Comparison of ENCODE assay signal across 9 cellular contexts in the genomic region with DNA sequence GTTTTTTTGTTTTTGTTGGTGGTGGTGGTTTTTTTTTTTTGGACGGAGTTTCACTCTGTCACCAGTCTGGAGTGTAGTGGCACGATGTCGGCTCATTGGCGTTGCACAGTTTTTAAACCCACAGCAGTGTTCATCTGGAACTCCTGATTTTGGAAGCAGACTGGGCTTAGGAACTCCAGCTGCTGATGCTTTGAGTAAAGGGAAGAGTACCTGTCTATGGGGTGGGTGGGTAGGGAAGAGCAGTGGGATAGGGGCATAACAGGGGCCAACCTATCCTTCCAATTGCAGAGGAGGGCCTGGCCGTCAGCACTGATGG. TPM values are rescaled to one million over a fixed set of nuclear protein-coding genes. Genes with fewer than 3 reads are reported as not detected.
DNase-seq lines count a peak whose midpoint lies in the region; ATAC-seq, FAIRE-seq and TF ChIP-seq lines count a peak whose summit lies in the region.
"Had no signal": no experiment of that assay in that cellular context is flagged by ENCODE, and none has a peak within 500 bp of the region (broad histone marks: within the 10 kb centered on the region; RNA-seq: fewer than 3 reads in every experiment).

No MANE protein-coding gene starts in this region.

- H3K4me3 ChIP-seq in A549 = no peak overlapping the region; the same call in 2 of the 3 replicates
- no peak overlapping the region; the same call in 1 of the 2 replicates for H3K4me3 ChIP-seq in GM23338
- H3K4me3 ChIP-seq in astrocyte of the spinal cord (ENCODE audit: low read depth, low read length) = peak overlapping the region; percentile 78

- no peaks in the 10 kb centered on the region for H3K9me2 ChIP-seq in GM23338 (ENCODE audit: insufficient read depth)

- H3K27me3 ChIP-seq in GM23338 (ENCODE audit: insufficient read depth) = peaks cover 70% of the 10 kb centered on the region

- H3K79me2 ChIP-seq in GM23338 (replicated peaks; ENCODE audit: insufficient read depth) = peaks cover 7% of the 10 kb centered on the region

- no peak for TF ChIP-seq RAD21 in A549 (conservative IDR thresholded peaks at IDR 0.05 in 1 of 2, IDR thresholded peaks at IDR 0.05 in 1 of 2)

- H4K20me1 ChIP-seq in GM23338 (replicated peaks; ENCODE audit: insufficient read depth) = peaks cover 7% of the 10 kb centered on the region; the same call in 1 of the 2 replicates

- DNase-seq in A549 (ENCODE audit: low read depth in 1 of 2, low spot score in 1 of 2) = no peak
- DNase-seq in GM23338 (ENCODE audit: low spot score) = no peak
- no peak for DNase-seq in astrocyte of the spinal cord (ENCODE audit: low read depth, low spot score)
- no peak for DNase-seq in naive B cell
- DNase-seq in activated gamma-delta T cell treated with Interleukin-2 at 50 U/mL for 16 hours = no peak
- DNase-seq in GOT3 (lab: John Stamatoyannopoulos, UW) = no peak
- no peak for DNase-seq in retina
- DNase-seq: EL had no signal

- H3K27me3 Mint-ChIP-seq in GM23338 (ENCODE audit: insufficient read depth, low read depth, poor library complexity) (peaks cover 59% of the 10 kb centered on the region), naive B cell (no peaks in the 10 kb centered on the region)

- POLR2A ChIA-PET in A549 (lab: Yijun Ruan, JAX) = no interaction called here

- no peaks in the 10 kb centered on the region; the same call in 1 of the 2 replicates for H3K36me3 ChIP-seq in GM23338 (ENCODE audit: insufficient read depth)

- H3K36me3 Mint-ChIP-seq in GM23338 (ENCODE audit: low read depth) = no peaks in the 10 kb centered on the region
- H3K36me3 Mint-ChIP-seq in naive B cell = no peaks in the 10 kb centered on the region

- no peaks in the 10 kb centered on the region for H3K9me3 ChIP-seq in A549

- WGBS in A549 (ENCODE audit: missing lambda C conversion rate) = 95% methylated on average over 5 of the region's 5 CpGs

- H3F3A ChIP-seq in GM23338 (replicated peaks; ENCODE audit: low read depth) = peaks cover 15% of the 10 kb centered on the region

- H3K27ac ChIP-seq in A549 = peak overlapping the region in 1 of 2 experiments; percentile 94; a peak in 4 of 6 replicates
- H3K27ac ChIP-seq in GM23338 (ENCODE audit: low read depth) = no peak overlapping the region

- H3K4me1 ChIP-seq in A549 (peaks cover 30% of the 10 kb centered on the region), GM23338 (ENCODE audit: insufficient read depth) (peaks cover 21% of the 10 kb centered on the region)

- H3K9me3 Mint-ChIP-seq in GM23338 (no peaks in the 10 kb centered on the region; the same call in 2 of the 3 replicates), naive B cell (peaks cover 0 to 2% (median 0%) of the 10 kb centered on the region in 7 donors)

- no peak for FAIRE-seq in A549 (lab: Jason Lieb, UNC)

- H2AFZ ChIP-seq in GM23338 = no peak overlapping the region

- no peak for TF ChIP-seq EP300 in A549 (IDR thresholded peaks at IDR 0.05)

- no peak for TF ChIP-seq CTCF in A549 (IDR thresholded peaks at IDR 0.05)
- no peak for TF ChIP-seq CTCF in GM23338 (conservative IDR thresholded peaks at IDR 0.05; ENCODE audit: low read depth in 2 of 2)
- no peak for TF ChIP-seq CTCF in astrocyte of the spinal cord (IDR thresholded peaks at IDR 0.05; ENCODE audit: low read depth, low read length)

- H3K4me2 ChIP-seq in A549 = peak overlapping the region; percentile 83
- H3K4me2 ChIP-seq in GM23338 = no peak overlapping the region

- TF ChIP-seq POLR2A in A549 (IDR thresholded peaks at IDR 0.05; ENCODE audit: low read length) = no peak

- H3K4me1 Mint-ChIP-seq in GM23338 (peaks cover 16% of the 10 kb centered on the region), naive B cell (peaks cover 45 to 68% (median 62%) of the 10 kb centered on the region in 3 donors)

- in situ Hi-C loops in astrocyte of the spinal cord (cut with HindIII; ENCODE audit: low sequenced_read_pairs) = no loop called here

- ATAC-seq in A549 (no peak), GM23338 (no peak), naive B cell (ENCODE audit: low read depth in 2 of 2) (no peak), GM19395 (IDR thresholded peaks at IDR 0.05; ENCODE audit: unreplicated experiment) (no peak)

- H3K4me3 Mint-ChIP-seq in GM23338 (peak overlapping the region; percentile 78; the same call in 1 of the 3 replicates), naive B cell (peak overlapping the region; percentile 88 to 95 (median 92))

- CTCF ChIA-PET in A549 (lab: Yijun Ruan, JAX) = no interaction called here

- no peak overlapping the region for H3K27ac Mint-ChIP-seq in GM23338
- peak overlapping the region in 4 of 6 donors; percentile 31 to 61 (median 52) for H3K27ac Mint-ChIP-seq in naive B cell

TF ChIP-seq in A549, 52 proteins besides CTCF, POLR2A, EP300 and RAD21:
- TF ChIP-seq JUNB (IDR thresholded peaks at IDR 0.05) (no peak), HOXB5 (CRISPR knock-in tag; IDR thresholded peaks at IDR 0.05) (no peak), NPAS2 (CRISPR knock-in tag; IDR thresholded peaks at IDR 0.05; ENCODE audit: borderline replicate concordance) (no peak), PHF8 (IDR thresholded peaks at IDR 0.05; ENCODE audit: borderline replicate concordance, low read depth) (no peak), FOSL2 (IDR thresholded peaks at IDR 0.05) (no peak), FOSL2 (CRISPR knock-in tag; IDR thresholded peaks at IDR 0.05) (no peak), RNF2 (IDR thresholded peaks at IDR 0.05; ENCODE audit: borderline replicate concordance, low read depth) (no peak), HEYL (CRISPR knock-in tag; IDR thresholded peaks at IDR 0.05) (no peak), CHD4 (IDR thresholded peaks at IDR 0.05; ENCODE audit: borderline replicate concordance) (no peak), SREBF2 (IDR thresholded peaks at IDR 0.05) (no peak), POLR2AphosphoS2 (conservative IDR thresholded peaks at IDR 0.05; ENCODE audit: low read length) (no peak), RFX5 (IDR thresholded peaks at IDR 0.05) (no peak), HDAC2 (IDR thresholded peaks at IDR 0.05) (no peak), HOXB13 (CRISPR knock-in tag; IDR thresholded peaks at IDR 0.05; ENCODE audit: low read depth) (no peak), CEBPB (IDR thresholded peaks at IDR 0.05) (no peak), TP53 (CRISPR knock-in tag; IDR thresholded peaks at IDR 0.05) (no peak), ESRRA (IDR thresholded peaks at IDR 0.05; ENCODE audit: borderline replicate concordance, low read length) (no peak)

TF ChIP-seq in GM23338, 12 proteins besides CTCF, POLR2A, EP300 and RAD21 (continues in another document):
- TF ChIP-seq EZH2 (IDR thresholded peaks at IDR 0.05; ENCODE audit: low read depth, unreplicated experiment) = no peak
- TF ChIP-seq POLR2AphosphoS5 (IDR thresholded peaks at IDR 0.05; ENCODE audit: low read depth) = no peak
- no peak for TF ChIP-seq NANOG (IDR thresholded peaks at IDR 0.05; ENCODE audit: borderline replicate concordance)
- no peak for TF ChIP-seq ZNF114 (CRISPR knock-in tag; IDR thresholded peaks at IDR 0.05)
- no peak for TF ChIP-seq ETS1 (IDR thresholded peaks at IDR 0.05)

RNA-seq across cellular contexts. Expression of gene CD99, which starts 2.0 kb away (rescaled TPM):
- polyA plus RNA-seq in A549 (2011; rRNA removed) (111 and 136 TPM in 2 replicates), A549 (2017; fragmentation: RNase III; extraction: RNeasy Plus Mini Kit Qiagen cat#74134 plus additional on column Dnase treatment) (172 to 199 TPM (median 176 TPM) in 3 replicates), GM23338 (2016; fragmentation: Nextera tagmentation; extraction: Ambion mirVana) (43.1 and 43.7 TPM in 2 replicates), naive B cell (ENCODE audit: low read depth in 6 of 6) (100 to 1,000 TPM in 4 of 6 donors, 10 to 100 TPM in 2; 85.3 to 132 (median 119) TPM)
- polyA plus RNA-seq in A549 (2012; cell fraction: cytosol; rRNA removed) = 237 and 240 TPM in 2 replicates
- polyA plus RNA-seq in A549 (2012; cell fraction: nucleus; rRNA removed) = 129 and 130 TPM in 2 replicates
- polyA minus RNA-seq in A549 (2011; rRNA and poly(A)+ RNA removed) = 71.0 and 74.8 TPM in 2 replicates
- 28.5 and 34.5 TPM in 2 replicates for total RNA-seq in GM23338 (2014; rRNA removed; shearing (Covaris generic))

RNA-seq across cellular contexts. Expression of gene XG, which starts 58.8 kb away (rescaled TPM):
- polyA plus RNA-seq in A549 (2011; rRNA removed) (0.04 and 0.06 TPM in 2 replicates), A549 (2017; fragmentation: RNase III; extraction: RNeasy Plus Mini Kit Qiagen cat#74134 plus additional on column Dnase treatment) (0.05 to 0.08 TPM in 2 of 3 replicates, not detected in the other), GM23338 (2016; fragmentation: Nextera tagmentation; extraction: Ambion mirVana) (0.40 and 0.60 TPM in 2 replicates), naive B cell (ENCODE audit: low read depth in 6 of 6) (1 to 10 TPM in 1 of 6 donors, under 1 TPM in 3, not detected in 2; 0.58 to 2.8 (median 0.66) TPM)
- polyA plus RNA-seq in A549 (2012; cell fraction: cytosol; rRNA removed) = not detected in 2 replicates
- polyA plus RNA-seq in A549 (2012; cell fraction: nucleus; rRNA removed) = 0.02 TPM in 1 of 2 replicates, not detected in the other
- polyA minus RNA-seq in A549 (2011; rRNA and poly(A)+ RNA removed) = not detected in 2 replicates
- 0.28 and 0.97 TPM in 2 replicates for total RNA-seq in GM23338 (2014; rRNA removed; shearing (Covaris generic))
